16 cellular contexts compared by ENCODE assay signal in the genomic region with DNA sequence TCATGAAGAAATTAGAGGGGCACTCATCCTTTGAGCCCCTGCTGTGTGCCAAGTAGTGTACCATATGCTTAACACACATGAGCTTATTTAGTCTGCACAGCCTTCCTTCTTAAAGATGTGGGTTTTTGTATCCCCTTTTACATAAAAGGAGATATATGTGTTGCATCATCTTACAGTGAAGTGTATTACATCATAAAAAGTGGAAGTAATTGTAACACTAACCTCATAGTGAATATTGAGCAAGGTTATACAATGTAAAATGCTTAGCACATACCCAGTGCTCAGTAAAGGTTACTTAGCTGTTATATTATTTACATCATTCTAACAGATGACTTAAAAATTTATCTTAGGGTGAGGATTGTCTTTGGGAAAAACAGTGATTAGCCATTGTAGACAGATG. TPM values are rescaled to one million over a fixed set of nuclear protein-coding genes. Genes with fewer than 3 reads are reported as not detected.
DNase-seq lines count a peak whose midpoint lies in the region; ATAC-seq and TF ChIP-seq lines count a peak whose summit lies in the region.
"Had no signal": no experiment of that assay in that cellular context is flagged by ENCODE, and none has a peak within 500 bp of the region (broad histone marks: within the 10 kb centered on the region; RNA-seq: fewer than 3 reads in every experiment).

No MANE protein-coding gene starts in this region.

- intact Hi-C loops in natural killer cell (cut with micrococcal nuclease) = no loop called here

- no peaks in the 10 kb centered on the region for H3K9me3 Mint-ChIP-seq in natural killer cell treated with Interleukin-12 subunit alpha and Interleukin-12 subunit beta and Interleukin-15 and Interleukin-18, amount 100 ng/mL, for 72 hours
- no peaks in the 10 kb centered on the region for H3K9me3 Mint-ChIP-seq in natural killer cell
- H3K9me3 Mint-ChIP-seq in activated naive CD8-positive, alpha-beta T cell treated with anti-CD3 and anti-CD28 coated beads, Interleukin-2, amount 50 U/mL, for 24 hours = no peaks in the 10 kb centered on the region

- no peak for DNase-seq in natural killer cell treated with Interleukin-12 subunit alpha and Interleukin-12 subunit beta and Interleukin-15 and Interleukin-18, amount 100 ng/mL, for 72 hours (ENCODE audit: low spot score)
- DNase-seq in natural killer cell (no peak), NOMO-1 treated with DMSO at 0.1 percent for 48 hours (lab: John Stamatoyannopoulos, UW; ENCODE audit: unreplicated experiment) (peak; percentile 92), HUDEP-2 (lab: John Stamatoyannopoulos, UW; ENCODE audit: unreplicated experiment in 76 of 76) (no peak), ecto neural progenitor cell (ENCODE audit: low spot score) (no peak)
- DNase-seq in activated naive CD8-positive, alpha-beta T cell treated with anti-CD3 and anti-CD28 coated beads, Interleukin-2, amount 50 U/mL, for 24 hours = no peak
- DNase-seq: activated CD4-positive, alpha-beta T cell treated with anti-CD3 and anti-CD28 coated beads for 1 hour; amniotic stem cell; DMS153; NCI-H1092 treated with DMSO at 0.1 percent for 48 hours; NCI-H2227 treated with DMSO at 0.1 percent for 48 hours; stimulated activated CD4-positive, alpha-beta T cell treated with anti-CD3 and anti-CD28 coated beads, Interleukin-4, amount 100 ng/mL, for 24 hours; transverse colon had no signal

- peaks cover 13 to 17% of the 10 kb centered on the region in 2 donors for H3K4me1 Mint-ChIP-seq in natural killer cell treated with Interleukin-12 subunit alpha and Interleukin-12 subunit beta and Interleukin-15 and Interleukin-18, amount 100 ng/mL, for 72 hours (ENCODE audit: low read depth in 2 of 2)
- peaks cover 13% of the 10 kb centered on the region in 2 donors for H3K4me1 Mint-ChIP-seq in natural killer cell
- peaks cover 19% of the 10 kb centered on the region for H3K4me1 Mint-ChIP-seq in activated naive CD8-positive, alpha-beta T cell treated with anti-CD3 and anti-CD28 coated beads, Interleukin-2, amount 50 U/mL, for 24 hours

- peak overlapping the region; percentile 16 to 22 for H3K27ac Mint-ChIP-seq in natural killer cell treated with Interleukin-12 subunit alpha and Interleukin-12 subunit beta and Interleukin-15 and Interleukin-18, amount 100 ng/mL, for 72 hours
- no peak overlapping the region for H3K27ac Mint-ChIP-seq in natural killer cell
- peak overlapping the region; percentile 18 for H3K27ac Mint-ChIP-seq in activated naive CD8-positive, alpha-beta T cell treated with anti-CD3 and anti-CD28 coated beads, Interleukin-2, amount 50 U/mL, for 24 hours

- no peaks in the 10 kb centered on the region for H3K36me3 Mint-ChIP-seq in natural killer cell treated with Interleukin-12 subunit alpha and Interleukin-12 subunit beta and Interleukin-15 and Interleukin-18, amount 100 ng/mL, for 72 hours
- no peaks in the 10 kb centered on the region for H3K36me3 Mint-ChIP-seq in natural killer cell
- H3K36me3 Mint-ChIP-seq in activated naive CD8-positive, alpha-beta T cell treated with anti-CD3 and anti-CD28 coated beads, Interleukin-2, amount 50 U/mL, for 24 hours (ENCODE audit: low read depth) = peaks cover 2% of the 10 kb centered on the region

- H3K27me3 Mint-ChIP-seq in natural killer cell treated with Interleukin-12 subunit alpha and Interleukin-12 subunit beta and Interleukin-15 and Interleukin-18, amount 100 ng/mL, for 72 hours = no peaks in the 10 kb centered on the region
- no peaks in the 10 kb centered on the region for H3K27me3 Mint-ChIP-seq in natural killer cell (ENCODE audit: low read depth in 2 of 2)
- no peaks in the 10 kb centered on the region for H3K27me3 Mint-ChIP-seq in activated naive CD8-positive, alpha-beta T cell treated with anti-CD3 and anti-CD28 coated beads, Interleukin-2, amount 50 U/mL, for 24 hours

- no peak for TF ChIP-seq CTCF in natural killer cell (IDR thresholded peaks at IDR 0.05)

- no peak overlapping the region for H3K4me3 Mint-ChIP-seq in natural killer cell treated with Interleukin-12 subunit alpha and Interleukin-12 subunit beta and Interleukin-15 and Interleukin-18, amount 100 ng/mL, for 72 hours
- H3K4me3 Mint-ChIP-seq in natural killer cell = no peak overlapping the region
- no peak overlapping the region for H3K4me3 Mint-ChIP-seq in activated naive CD8-positive, alpha-beta T cell treated with anti-CD3 and anti-CD28 coated beads, Interleukin-2, amount 50 U/mL, for 24 hours

- no peak for ATAC-seq in natural killer cell treated with Interleukin-12 subunit alpha and Interleukin-12 subunit beta and Interleukin-15 and Interleukin-18, amount 100 ng/mL, for 72 hours
- ATAC-seq in natural killer cell (no peak), HG03439 (IDR thresholded peaks at IDR 0.05; ENCODE audit: unreplicated experiment) (no peak), GM18861 (IDR thresholded peaks at IDR 0.05; ENCODE audit: unreplicated experiment) (no peak)
- no peak for ATAC-seq in activated naive CD8-positive, alpha-beta T cell treated with anti-CD3 and anti-CD28 coated beads, Interleukin-2, amount 50 U/mL, for 24 hours
- ATAC-seq: Panc1 had no signal

RNA-seq across cellular contexts. Expression of gene PIGU, which starts 3.7 kb away (rescaled TPM):
- total RNA-seq in natural killer cell treated with Interleukin-12 subunit alpha and Interleukin-12 subunit beta and Interleukin-15 and Interleukin-18, amount 100 ng/mL, for 72 hours = 10 to 100 TPM; 20.1 to 20.6 TPM
- total RNA-seq in natural killer cell = 10 to 100 TPM in 1 of 3 donors, 1 to 10 TPM in 2; 7.0 to 11.1 (median 8.2) TPM

RNA-seq across cellular contexts. Expression of gene TP53INP2, which starts 23.6 kb away (rescaled TPM):
- 1 to 10 TPM; 3.0 to 4.3 TPM for total RNA-seq in natural killer cell treated with Interleukin-12 subunit alpha and Interleukin-12 subunit beta and Interleukin-15 and Interleukin-18, amount 100 ng/mL, for 72 hours
- 10 to 100 TPM; 30.7 to 56.3 (median 35.9) TPM for total RNA-seq in natural killer cell

Comparison
In these comparisons a context has a peak if more than half of its experiments do, and no peak if none do; other contexts are left out.
1. H3K27ac Mint-ChIP-seq: peak in natural killer cell treated with Interleukin-12 subunit alpha and Interleukin-12 subunit beta and Interleukin-15 and Interleukin-18, amount 100 ng/mL, for 72 hours (2 of 2) and activated naive CD8-positive, alpha-beta T cell treated with anti-CD3 and anti-CD28 coated beads, Interleukin-2, amount 50 U/mL, for 24 hours (single experiment); none in natural killer cell (0 of 2).
2. RNA of gene TP53INP2, which starts 23.6 kb away (total RNA-seq): 30.7 to 56.3 TPM in natural killer cell; 3.0 to 4.3 TPM in natural killer cell treated with Interleukin-12 subunit alpha and Interleukin-12 subunit beta and Interleukin-15 and Interleukin-18, amount 100 ng/mL, for 72 hours; every median in the first group is over 4 times any median in the second.